In the genomic region with DNA sequence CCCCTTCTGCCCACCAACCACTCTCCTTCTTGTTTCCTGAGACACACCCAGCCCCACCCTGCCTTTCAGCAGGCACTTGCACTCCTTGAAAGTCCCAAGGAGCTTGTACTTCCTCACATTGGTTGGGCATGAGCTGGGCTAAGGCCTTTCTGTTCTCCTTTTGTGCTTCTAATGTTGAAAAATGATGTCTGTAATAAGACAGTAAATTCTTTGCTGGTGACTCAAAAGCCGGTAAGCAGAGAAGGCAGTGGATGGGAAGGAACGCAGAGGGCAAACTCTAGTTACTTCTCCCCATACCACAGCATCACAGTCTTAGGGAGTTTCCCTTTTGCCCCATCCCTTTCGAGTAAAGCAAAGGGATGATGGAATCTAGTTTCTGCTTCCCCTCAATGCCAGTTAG, we compare ENCODE assay signal across 15 cellular contexts.
DNase-seq lines count a peak whose midpoint lies in the region; ATAC-seq, FAIRE-seq and TF ChIP-seq lines count a peak whose summit lies in the region.
"Had no signal": no experiment of that assay in that cellular context is flagged by ENCODE, and none has a peak within 500 bp of the region (broad histone marks: within the 10 kb centered on the region; RNA-seq: fewer than 3 reads in every experiment).

No MANE protein-coding gene starts in this region.

- no peak overlapping the region for H3K4me3 Mint-ChIP-seq in astrocyte (ENCODE audit: unreplicated experiment)
- H3K4me3 Mint-ChIP-seq: activated naive CD4-positive, alpha-beta T cell treated with anti-CD3 and anti-CD28 coated beads, Interleukin-2, amount 50 U/mL, for 24 hours; naive B cell had no signal

- peaks cover 2% of the 10 kb centered on the region for H3K36me3 Mint-ChIP-seq in astrocyte (ENCODE audit: low read depth, unreplicated experiment)
- H3K36me3 Mint-ChIP-seq: activated naive CD4-positive, alpha-beta T cell treated with anti-CD3 and anti-CD28 coated beads, Interleukin-2, amount 50 U/mL, for 24 hours; naive B cell had no signal

- TF ChIP-seq POLR2A in lower leg skin (IDR thresholded peaks at IDR 0.05) = no peak

- no peak overlapping the region for H2AFZ ChIP-seq in astrocyte (ENCODE audit: low read depth, low read length)

- H3K27ac Mint-ChIP-seq in astrocyte (ENCODE audit: unreplicated experiment) = peak overlapping the region; percentile 93
- H3K27ac Mint-ChIP-seq: activated naive CD4-positive, alpha-beta T cell treated with anti-CD3 and anti-CD28 coated beads, Interleukin-2, amount 50 U/mL, for 24 hours; naive B cell had no signal

- WGBS in lower leg skin, 2 donors = 61% methylated on average over 3 of the region's 3 CpGs

- H3K4me3 ChIP-seq in astrocyte (ENCODE audit: insufficient read depth, low read depth, low read length) = no peak overlapping the region
- no peak overlapping the region for H3K4me3 ChIP-seq in lower leg skin (ENCODE audit: low read depth, poor library complexity, severe bottlenecking)
- H3K4me3 ChIP-seq: colonic mucosa had no signal

- no peak overlapping the region for H3K9ac ChIP-seq in astrocyte (ENCODE audit: low read length)

- H4K20me1 ChIP-seq in astrocyte (ENCODE audit: insufficient read depth, low read length) = no peaks in the 10 kb centered on the region

- no peaks in the 10 kb centered on the region for H3K9me3 ChIP-seq in astrocyte (ENCODE audit: insufficient read depth, low read depth, low read length)
- H3K9me3 ChIP-seq: colonic mucosa had no signal

- TF ChIP-seq CTCF in astrocyte (IDR thresholded peaks at IDR 0.05; ENCODE audit: insufficient read depth, low read depth, low read length) (no peak), lower leg skin (IDR thresholded peaks at IDR 0.05) (no peak)

- H3K4me1 ChIP-seq in astrocyte (ENCODE audit: insufficient read depth, low read length) = peaks cover 13% of the 10 kb centered on the region
- H3K4me1 ChIP-seq: colonic mucosa had no signal

- FAIRE-seq in astrocyte (lab: Jason Lieb, UNC) = peak; percentile 55
- no peak for FAIRE-seq in urothelium cell line (lab: Jason Lieb, UNC)
- FAIRE-seq: TTC549 had no signal

- peaks cover 2% of the 10 kb centered on the region for H3K9me3 Mint-ChIP-seq in astrocyte (ENCODE audit: unreplicated experiment)
- H3K9me3 Mint-ChIP-seq: activated naive CD4-positive, alpha-beta T cell treated with anti-CD3 and anti-CD28 coated beads, Interleukin-2, amount 50 U/mL, for 24 hours had no signal

- peaks cover 65% of the 10 kb centered on the region for H3K27me3 Mint-ChIP-seq in astrocyte (ENCODE audit: low read depth, unreplicated experiment)
- H3K27me3 Mint-ChIP-seq: activated naive CD4-positive, alpha-beta T cell treated with anti-CD3 and anti-CD28 coated beads, Interleukin-2, amount 50 U/mL, for 24 hours had no signal

- no peaks in the 10 kb centered on the region for H3K36me3 ChIP-seq in astrocyte (ENCODE audit: insufficient read depth, low read length)
- H3K36me3 ChIP-seq: colonic mucosa had no signal

- peaks cover 6% of the 10 kb centered on the region for H3K4me1 Mint-ChIP-seq in astrocyte (ENCODE audit: low read depth, unreplicated experiment)
- H3K4me1 Mint-ChIP-seq: naive B cell had no signal

- DNase-seq in HT1080 (ENCODE audit: low read depth) = peak; percentile 95
- peak; percentile 93 for DNase-seq in astrocyte (ENCODE audit: low read depth)
- DNase-seq in hepatic stellate cell (ENCODE audit: low spot score) = peak; percentile 48
- DNase-seq in urothelium cell line (ENCODE audit: low spot score) = peak; percentile 23
- no peak for DNase-seq in lower leg skin (ENCODE audit: low spot score in 2 of 2)
- no peak for DNase-seq in activated T-cell treated with anti-CD3 and anti-CD28 coated beads for 4 hours
- DNase-seq: colonic mucosa, foreskin melanocyte, naive B cell, NCI-H524 treated with DMSO at 0.1 percent for 48 hours, SHP77 treated with DMSO at 0.1 percent for 48 hours had no signal

- no peaks in the 10 kb centered on the region for H3K79me2 ChIP-seq in astrocyte (ENCODE audit: insufficient read depth, low read length)

- ATAC-seq in activated CD4-positive, CD25-positive, alpha-beta regulatory T cell treated with anti-CD3 and anti-CD28 coated beads, Interleukin-2, amount 50 U/mL, for 24 hours = no peak
- ATAC-seq: sciatic nerve had no signal

- intact Hi-C loops in lower leg skin (cut with DNase I; ENCODE audit: low total_unique reads) = no loop called here

- H3K27me3 ChIP-seq in astrocyte (ENCODE audit: insufficient read depth, low read length) = peaks cover 3% of the 10 kb centered on the region
- H3K27me3 ChIP-seq: colonic mucosa had no signal

- peak overlapping the region; percentile 49 for H3K4me2 ChIP-seq in astrocyte (ENCODE audit: low read length)

- H3K27ac ChIP-seq in astrocyte (ENCODE audit: low read depth, low read length) = peak overlapping the region; percentile 55
- H3K27ac ChIP-seq: colonic mucosa had no signal

Comparison
In these comparisons a context has a peak if more than half of its experiments do, and no peak if none do; other contexts are left out.
1. DNase-seq: peak in HT1080 (single experiment), astrocyte (single experiment), hepatic stellate cell (single experiment) and urothelium cell line (single experiment); none in lower leg skin (0 of 2) and activated T-cell treated with anti-CD3 and anti-CD28 coated beads for 4 hours (single experiment).